In genomic region chr11:45332486-45332934, GRCh38 we compare ENCODE assay signal across 8 cellular contexts. TPM values are rescaled to one million over a fixed set of nuclear protein-coding genes. Genes with fewer than 3 reads are reported as not detected.
DNase-seq lines count a peak whose midpoint lies in the region; ATAC-seq and TF ChIP-seq lines count a peak whose summit lies in the region.

No MANE protein-coding gene starts in this region.

- H3K4me1 ChIP-seq in PC-3 (ENCODE audit: insufficient read depth, low read length) = peaks cover 13% of the 10 kb centered on the region

- peak overlapping the region; percentile 71 for H3K4me2 ChIP-seq in PC-3 (ENCODE audit: low read length)

- H3K36me3 ChIP-seq in PC-3 (ENCODE audit: low read depth, low read length) = no peaks in the 10 kb centered on the region

- no TSS peak for BruUV-seq in PC-3 (replicated peaks; lab: Mats Ljungman, UMichigan)

- peaks cover 5% of the 10 kb centered on the region; the same call in 1 of the 2 replicates for H3K27me3 ChIP-seq in PC-3 (ENCODE audit: low read length)

- CTCF ChIA-PET in HEK293T (lab: Yijun Ruan, JAX) (interaction anchor here (1.2 to 1.7 kb wide), 2 partner anchors 222 to 439 kb away, joined by 5 to 15 read pairs; no protein-coding TSS in a partner anchor), PC-3 (lab: Charles Lee) (interaction anchor here (0.7 kb wide), 1 partner anchor 1010 kb away, joined by 5 read pairs; no protein-coding TSS in a partner anchor)

- intact Hi-C loops in PC-3 (cut with micrococcal nuclease) = loop anchor here (1.0 to 10.0 kb wide), 4 partner anchors 80 to 442 kb away; no protein-coding TSS in a partner anchor

- H4K20me1 ChIP-seq in PC-3 (ENCODE audit: low read length) = no peaks in the 10 kb centered on the region

- no peak overlapping the region for H3K4me3 ChIP-seq in PC-3 (ENCODE audit: low read length)

- H2AFZ ChIP-seq in PC-3 (ENCODE audit: low read length) = peak overlapping the region; percentile 49

- DNase-seq in COLO668 (lab: John Stamatoyannopoulos, UW; ENCODE audit: unreplicated experiment) = peak; percentile 48
- DNase-seq in HEK293T (ENCODE audit: extremely low spot score) = peak; percentile 73
- DNase-seq in PC-3 = no peak
- DNase-seq in amniotic stem cell (lab: John Stamatoyannopoulos, UW) = peak; percentile 7
- peak; percentile 10 to 18 for DNase-seq in hippocampal formation (lab: John Stamatoyannopoulos, UW)
- DNase-seq in stimulated activated CD4-positive, alpha-beta T cell treated with anti-CD3 and anti-CD28 coated beads, Interleukin-12 subunit alpha, Interleukin-12 subunit beta, amount 100 ng/mL, for 48 hours (ENCODE audit: low read depth in 2 of 3, low spot score in 1 of 3) = peak in 2 of 3 donors; percentile 16 to 36
- DNase-seq in GF-D8 (lab: John Stamatoyannopoulos, UW) = no peak

- no peak overlapping the region for H3K27ac ChIP-seq in PC-3 (ENCODE audit: low read length)

- peak; percentile 60 for TF ChIP-seq CTCF in PC-3 (conservative IDR thresholded peaks at IDR 0.05; ENCODE audit: low read depth, low read length)

- H3K9me2 ChIP-seq in PC-3 (replicated peaks; ENCODE audit: low read length) = no peaks in the 10 kb centered on the region

- no peaks in the 10 kb centered on the region for H3K9me3 ChIP-seq in PC-3 (ENCODE audit: low read length)

- POLR2A ChIA-PET in HEK293T (lab: Yijun Ruan, JAX) = no interaction called here
- POLR2A ChIA-PET in PC-3 (lab: Charles Lee; ENCODE audit: unreplicated experiment) = no interaction called here

- H3K9ac ChIP-seq in PC-3 (ENCODE audit: low read length) = no peak overlapping the region

- H3F3A ChIP-seq in PC-3 (ENCODE audit: low read length, unreplicated experiment) = no peaks in the 10 kb centered on the region

- no peaks in the 10 kb centered on the region for H3K79me2 ChIP-seq in PC-3 (ENCODE audit: low read length)

- peak; percentile 60; the same call in 1 of the 2 replicates for ATAC-seq in PC-3
- no peak for ATAC-seq in HG02852 (IDR thresholded peaks at IDR 0.05; ENCODE audit: unreplicated experiment)

TF ChIP-seq in HEK293T, 16 proteins besides CTCF, POLR2A, EP300 and RAD21:
- no peak for TF ChIP-seq BHLHE40 (IDR thresholded peaks at IDR 0.05; ENCODE audit: borderline replicate concordance)
- no peak for TF ChIP-seq NFRKB (IDR thresholded peaks at IDR 0.05)
- no peak for TF ChIP-seq SUZ12 (IDR thresholded peaks at IDR 0.05)
- TF ChIP-seq ZNF384 (IDR thresholded peaks at IDR 0.05) = no peak
- no peak for TF ChIP-seq LEF1 (IDR thresholded peaks at IDR 0.05; ENCODE audit: borderline replicate concordance)
- no peak for TF ChIP-seq CTBP1 (IDR thresholded peaks at IDR 0.05; ENCODE audit: borderline replicate concordance)
- TF ChIP-seq ARNT (IDR thresholded peaks at IDR 0.05) = no peak

RNA-seq across cellular contexts. Expression of gene SYT13, which starts 46.4 kb away (rescaled TPM):
- total RNA-seq in PC-3 (2014; rRNA removed) = not detected in 2 replicates

Comparison
In these comparisons a context has a peak if more than half of its experiments do, and no peak if none do; other contexts are left out.
1. DNase-seq: peak in COLO668 (single experiment), HEK293T (single experiment), amniotic stem cell (single experiment), hippocampal formation (2 of 2) and stimulated activated CD4-positive, alpha-beta T cell treated with anti-CD3 and anti-CD28 coated beads, Interleukin-12 subunit alpha, Interleukin-12 subunit beta, amount 100 ng/mL, for 48 hours (2 of 3); none in PC-3 (single experiment) and GF-D8 (single experiment).